In the genomic region with DNA sequence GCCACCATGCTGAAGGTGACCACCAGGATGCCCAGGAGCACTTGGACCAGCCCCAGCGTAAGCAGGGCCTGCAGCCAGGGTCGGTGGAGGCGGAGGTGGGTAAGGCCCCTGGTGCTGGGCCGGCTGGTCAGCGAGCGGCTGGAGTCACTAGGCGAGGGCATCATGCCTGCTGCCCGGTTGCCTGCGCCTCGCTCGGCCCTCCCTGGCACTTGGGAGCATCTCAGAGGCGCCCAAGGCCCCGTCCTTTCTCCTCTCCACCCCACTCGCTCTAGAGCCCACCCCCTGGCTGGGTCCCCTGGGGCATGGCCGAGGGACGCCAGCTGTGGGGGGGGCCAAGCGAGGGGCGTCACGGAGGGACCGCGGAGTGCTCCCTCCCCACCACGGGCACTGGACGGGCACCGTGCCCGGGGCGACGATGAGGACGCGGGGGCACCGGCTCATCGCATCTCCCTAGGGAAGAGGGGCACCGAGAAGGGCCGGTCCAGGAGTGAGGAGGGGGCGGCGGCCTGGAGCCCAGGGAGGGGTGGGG, we compare ENCODE assay signal across 8 cellular contexts. TPM values are rescaled to one million over a fixed set of nuclear protein-coding genes. Genes with fewer than 3 reads are reported as not detected.
DNase-seq lines count a peak whose midpoint lies in the region; ATAC-seq and TF ChIP-seq lines count a peak whose summit lies in the region.

No MANE protein-coding gene starts in this region.

- peaks cover 26% of the 10 kb centered on the region for H3K4me1 Mint-ChIP-seq in activated CD4-positive, alpha-beta T cell treated with anti-CD3 and anti-CD28 coated beads for 36 hours

- no peaks in the 10 kb centered on the region for H3K9me3 Mint-ChIP-seq in activated CD4-positive, alpha-beta T cell treated with anti-CD3 and anti-CD28 coated beads for 36 hours (ENCODE audit: low read depth)

- H3K27ac Mint-ChIP-seq in activated CD4-positive, alpha-beta T cell treated with anti-CD3 and anti-CD28 coated beads for 36 hours, result peak overlapping the region; percentile 64

- H3K4me3 ChIP-seq in prostate gland, result peak overlapping the region; percentile 92 to 94

- 1% methylated on average over 33 of the region's 35 CpGs for WGBS in prostate gland

- no peaks in the 10 kb centered on the region for H3K9me3 ChIP-seq in prostate gland

- H3K27me3 ChIP-seq in prostate gland (replicated peaks; ENCODE audit: insufficient read depth), result no peaks in the 10 kb centered on the region

- TF ChIP-seq CTCF in VCaP (conservative IDR thresholded peaks at IDR 0.05) (no peak), prostate gland (IDR thresholded peaks at IDR 0.05) (peak in 1 of 4 experiments; percentile 6)

- H3K36me3 Mint-ChIP-seq in activated CD4-positive, alpha-beta T cell treated with anti-CD3 and anti-CD28 coated beads for 36 hours (ENCODE audit: low read depth), result peaks cover 24% of the 10 kb centered on the region

- peaks cover 12% of the 10 kb centered on the region for H3K4me1 ChIP-seq in prostate gland (replicated peaks)

- DNase-seq in activated CD4-positive, alpha-beta T cell treated with anti-CD3 and anti-CD28 coated beads for 36 hours, result no peak
- DNase-seq in activated CD4-positive, alpha-beta T cell treated with anti-CD3 and anti-CD28 coated beads, Interleukin-2, amount 50 U/mL, for 1 hour, result no peak
- DNase-seq in glomerular visceral epithelial cell (ENCODE audit: extremely low spot score) (peak; percentile 22), prostate gland (ENCODE audit: low spot score) (no peak), NCI-H2029 treated with DMSO at 0.1 percent for 48 hours (lab: John Stamatoyannopoulos, UW) (no peak)

- H3K27me3 Mint-ChIP-seq in activated CD4-positive, alpha-beta T cell treated with anti-CD3 and anti-CD28 coated beads for 36 hours, result no peaks in the 10 kb centered on the region

- ATAC-seq in activated CD4-positive, alpha-beta T cell treated with anti-CD3 and anti-CD28 coated beads for 36 hours, result no peak
- ATAC-seq in HG03520 (IDR thresholded peaks at IDR 0.05; ENCODE audit: unreplicated experiment) (no peak), GM18870 (IDR thresholded peaks at IDR 0.05; ENCODE audit: unreplicated experiment) (no peak)

- peak overlapping the region; percentile 73 for H3K4me3 Mint-ChIP-seq in activated CD4-positive, alpha-beta T cell treated with anti-CD3 and anti-CD28 coated beads for 36 hours

- no peak for TF ChIP-seq POLR2A in prostate gland (IDR thresholded peaks at IDR 0.05)

- H3K27ac ChIP-seq in VCaP (peak overlapping the region; percentile 87), prostate gland (peak overlapping the region; percentile 94 to 97)

- CTCF ChIA-PET in activated CD4-positive, alpha-beta T cell treated with anti-CD3 and anti-CD28 coated beads for 36 hours (lab: Charles Lee), result interaction anchor here (0.9 to 1.1 kb wide), 3 partner anchors 29 to 210 kb away, joined by 3 to 4 read pairs (median 3); no protein-coding TSS in a partner anchor

- intact Hi-C loops in activated CD4-positive, alpha-beta T cell treated with anti-CD3 and anti-CD28 coated beads for 36 hours (cut with DNase I, micrococcal nuclease), result loop anchor here in 1 of 2 experiments (1.0 kb wide), 4 partner anchors 19 to 70 kb away; partner anchors contain the start of genes CLK2, FDPS and HCN3
- intact Hi-C loops in prostate gland (cut with DNase I), result loop anchor here (5.0 kb wide), 2 partner anchors 53 to 68 kb away; partner anchors contain the start of genes FDPS and RUSC1

- POLR2A ChIA-PET in activated CD4-positive, alpha-beta T cell treated with anti-CD3 and anti-CD28 coated beads for 36 hours (lab: Charles Lee), result interaction anchor here (0.6 to 1.3 kb wide), 2 partner anchors 15 to 100 kb away, joined by 3 read pairs; no protein-coding TSS in a partner anchor

- H3K36me3 ChIP-seq in prostate gland, result no peaks in the 10 kb centered on the region

RNA-seq across cellular contexts. Expression of gene ENTREP3, which starts 0.5 kb away (rescaled TPM):
- 10 to 100 TPM; 29.7 to 34.8 TPM for total RNA-seq in activated CD4-positive, alpha-beta T cell treated with anti-CD3 and anti-CD28 coated beads for 36 hours
- total RNA-seq in prostate gland, result 10 to 100 TPM; 19.6 to 24.3 TPM

RNA-seq across cellular contexts. Expression of gene SCAMP3, which starts 7.4 kb away (rescaled TPM):
- 10 to 100 TPM; 82.0 to 95.5 TPM for total RNA-seq in activated CD4-positive, alpha-beta T cell treated with anti-CD3 and anti-CD28 coated beads for 36 hours
- total RNA-seq in prostate gland, result 10 to 100 TPM; 84.1 to 97.8 TPM

RNA-seq across cellular contexts. Expression of gene CLK2, which starts 18.5 kb away (rescaled TPM):
- 10 to 100 TPM; 81.4 to 86.6 TPM for total RNA-seq in activated CD4-positive, alpha-beta T cell treated with anti-CD3 and anti-CD28 coated beads for 36 hours
- total RNA-seq in prostate gland, result 10 to 100 TPM; 28.1 to 56.5 TPM

RNA-seq across cellular contexts. Expression of gene HCN3, which starts 22.5 kb away (rescaled TPM):
- 1 to 10 TPM; 1.9 to 2.3 TPM for total RNA-seq in activated CD4-positive, alpha-beta T cell treated with anti-CD3 and anti-CD28 coated beads for 36 hours
- 1 to 10 TPM; 1.9 to 2.6 TPM for total RNA-seq in prostate gland

RNA-seq across cellular contexts. Expression of gene MTX1, which starts 46.3 kb away (rescaled TPM):
- total RNA-seq in activated CD4-positive, alpha-beta T cell treated with anti-CD3 and anti-CD28 coated beads for 36 hours, result 10 to 100 TPM; 52.8 to 52.9 TPM
- total RNA-seq in prostate gland, result 10 to 100 TPM; 49.6 to 57.1 TPM
